1 cellular context compared by ENCODE assay signal in genomic region chrX:103687073-103687695, GRCh38.
TF ChIP-seq lines count a peak whose summit lies in the region.

No MANE protein-coding gene starts in this region.

TF ChIP-seq in HepG2, 621 proteins besides CTCF, POLR2A, EP300 and RAD21 (continued from another document and continues in another):
- TF ChIP-seq GABPB1 (CRISPR knock-in tag; IDR thresholded peaks at IDR 0.05), result peak; percentile 85
- no peak for TF ChIP-seq SNAPC4 (CRISPR knock-in tag; IDR thresholded peaks at IDR 0.05)
- no peak for TF ChIP-seq NCOA5 (CRISPR knock-in tag; IDR thresholded peaks at IDR 0.05)
- TF ChIP-seq, protein P1, sequence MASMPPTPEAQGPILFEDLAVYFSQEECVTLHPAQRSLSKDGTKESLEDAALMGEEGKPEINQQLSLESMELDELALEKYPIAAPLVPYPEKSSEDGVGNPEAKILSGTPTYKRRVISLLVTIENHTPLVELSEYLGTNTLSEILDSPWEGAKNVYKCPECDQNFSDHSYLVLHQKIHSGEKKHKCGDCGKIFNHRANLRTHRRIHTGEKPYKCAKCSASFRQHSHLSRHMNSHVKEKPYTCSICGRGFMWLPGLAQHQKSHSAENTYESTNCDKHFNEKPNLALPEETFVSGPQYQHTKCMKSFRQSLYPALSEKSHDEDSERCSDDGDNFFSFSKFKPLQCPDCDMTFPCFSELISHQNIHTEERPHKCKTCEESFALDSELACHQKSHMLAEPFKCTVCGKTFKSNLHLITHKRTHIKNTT (CRISPR knock-in tag; IDR thresholded peaks at IDR 0.05), result no peak
- TF ChIP-seq DDIT3 (CRISPR knock-in tag; IDR thresholded peaks at IDR 0.05), result no peak
- TF ChIP-seq ZNF414 (CRISPR knock-in tag; IDR thresholded peaks at IDR 0.05), result no peak
- TF ChIP-seq ZNF296 (CRISPR knock-in tag; conservative IDR thresholded peaks at IDR 0.05), result no peak
- no peak for TF ChIP-seq SRSF4 (IDR thresholded peaks at IDR 0.05; ENCODE audit: low read depth, low read length, poor library complexity, severe bottlenecking)
- TF ChIP-seq NR3C1 (CRISPR knock-in tag; IDR thresholded peaks at IDR 0.05), result no peak
- TF ChIP-seq ZSCAN9 (CRISPR knock-in tag; IDR thresholded peaks at IDR 0.05; ENCODE audit: borderline replicate concordance), result no peak
- peak; percentile 65; the same call in 1 of the 2 replicates for TF ChIP-seq ELF3 (CRISPR knock-in tag; IDR thresholded peaks at IDR 0.05)
- TF ChIP-seq NFATC3 (CRISPR knock-in tag; IDR thresholded peaks at IDR 0.05), result no peak
- no peak for TF ChIP-seq ZNF75D (CRISPR knock-in tag; IDR thresholded peaks at IDR 0.05; ENCODE audit: borderline replicate concordance)
- TF ChIP-seq, protein P2, sequence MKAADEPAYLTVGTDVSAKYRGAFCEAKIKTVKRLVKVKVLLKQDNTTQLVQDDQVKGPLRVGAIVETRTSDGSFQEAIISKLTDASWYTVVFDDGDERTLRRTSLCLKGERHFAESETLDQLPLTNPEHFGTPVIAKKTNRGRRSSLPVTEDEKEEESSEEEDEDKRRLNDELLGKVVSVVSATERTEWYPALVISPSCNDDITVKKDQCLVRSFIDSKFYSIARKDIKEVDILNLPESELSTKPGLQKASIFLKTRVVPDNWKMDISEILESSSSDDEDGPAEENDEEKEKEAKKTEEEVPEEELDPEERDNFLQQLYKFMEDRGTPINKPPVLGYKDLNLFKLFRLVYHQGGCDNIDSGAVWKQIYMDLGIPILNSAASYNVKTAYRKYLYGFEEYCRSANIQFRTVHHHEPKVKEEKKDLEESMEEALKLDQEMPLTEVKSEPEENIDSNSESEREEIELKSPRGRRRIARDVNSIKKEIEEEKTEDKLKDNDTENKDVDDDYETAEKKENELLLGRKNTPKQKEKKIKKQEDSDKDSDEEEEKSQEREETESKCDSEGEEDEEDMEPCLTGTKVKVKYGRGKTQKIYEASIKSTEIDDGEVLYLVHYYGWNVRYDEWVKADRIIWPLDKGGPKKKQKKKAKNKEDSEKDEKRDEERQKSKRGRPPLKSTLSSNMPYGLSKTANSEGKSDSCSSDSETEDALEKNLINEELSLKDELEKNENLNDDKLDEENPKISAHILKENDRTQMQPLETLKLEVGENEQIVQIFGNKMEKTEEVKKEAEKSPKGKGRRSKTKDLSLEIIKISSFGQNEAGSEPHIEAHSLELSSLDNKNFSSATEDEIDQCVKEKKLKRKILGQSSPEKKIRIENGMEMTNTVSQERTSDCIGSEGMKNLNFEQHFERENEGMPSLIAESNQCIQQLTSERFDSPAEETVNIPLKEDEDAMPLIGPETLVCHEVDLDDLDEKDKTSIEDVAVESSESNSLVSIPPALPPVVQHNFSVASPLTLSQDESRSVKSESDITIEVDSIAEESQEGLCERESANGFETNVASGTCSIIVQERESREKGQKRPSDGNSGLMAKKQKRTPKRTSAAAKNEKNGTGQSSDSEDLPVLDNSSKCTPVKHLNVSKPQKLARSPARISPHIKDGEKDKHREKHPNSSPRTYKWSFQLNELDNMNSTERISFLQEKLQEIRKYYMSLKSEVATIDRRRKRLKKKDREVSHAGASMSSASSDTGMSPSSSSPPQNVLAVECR (CRISPR knock-in tag; IDR thresholded peaks at IDR 0.05; ENCODE audit: borderline replicate concordance), result 0 out of 2 replicates have a peak, but pooled peaks have one; percentile 16
- no peak; the same call in 1 of the 2 replicates for TF ChIP-seq RXRB (CRISPR knock-in tag; IDR thresholded peaks at IDR 0.05; ENCODE audit: borderline replicate concordance)
- no peak for TF ChIP-seq TCF7 (IDR thresholded peaks at IDR 0.05; ENCODE audit: low read depth)
- no peak for TF ChIP-seq KLF13 (CRISPR knock-in tag; IDR thresholded peaks at IDR 0.05)
- no peak for TF ChIP-seq MIER2 (CRISPR knock-in tag; IDR thresholded peaks at IDR 0.05)
- TF ChIP-seq MAX (IDR thresholded peaks at IDR 0.05), result peak; percentile 83; the same call in 1 of the 2 replicates
- TF ChIP-seq, protein P3, sequence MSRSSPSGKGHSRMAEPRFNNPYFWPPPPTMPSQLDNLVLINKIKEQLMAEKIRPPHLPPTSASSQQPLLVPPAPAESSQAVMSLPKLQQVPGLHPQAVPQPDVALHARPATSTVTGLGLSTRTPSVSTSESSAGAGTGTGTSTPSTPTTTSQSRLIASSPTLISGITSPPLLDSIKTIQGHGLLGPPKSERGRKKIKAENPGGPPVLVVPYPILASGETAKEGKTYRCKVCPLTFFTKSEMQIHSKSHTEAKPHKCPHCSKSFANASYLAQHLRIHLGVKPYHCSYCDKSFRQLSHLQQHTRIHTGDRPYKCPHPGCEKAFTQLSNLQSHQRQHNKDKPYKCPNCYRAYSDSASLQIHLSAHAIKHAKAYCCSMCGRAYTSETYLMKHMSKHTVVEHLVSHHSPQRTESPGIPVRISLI (CRISPR knock-in tag; IDR thresholded peaks at IDR 0.05; ENCODE audit: borderline replicate concordance), result peak; percentile 81; the same call in 1 of the 2 replicates
- no peak for TF ChIP-seq RARG (CRISPR knock-in tag; IDR thresholded peaks at IDR 0.05; ENCODE audit: low read depth)
- TF ChIP-seq RBFOX2 (IDR thresholded peaks at IDR 0.05; ENCODE audit: low read depth, low read length), result peak; percentile 95
- TF ChIP-seq HCFC1 (IDR thresholded peaks at IDR 0.05; ENCODE audit: low read depth, low read length), result no peak
- peak; percentile 79 for TF ChIP-seq CHD2 (IDR thresholded peaks at IDR 0.05; ENCODE audit: low read depth, low read length)
- TF ChIP-seq ZSCAN5A (CRISPR knock-in tag; IDR thresholded peaks at IDR 0.05; ENCODE audit: borderline replicate concordance), result no peak
- no peak for TF ChIP-seq ZNF639 (CRISPR knock-in tag; conservative IDR thresholded peaks at IDR 0.05)
- TF ChIP-seq TFDP1 (CRISPR knock-in tag; IDR thresholded peaks at IDR 0.05; ENCODE audit: borderline replicate concordance), result peak; percentile 58; the same call in 1 of the 2 replicates
- no peak for TF ChIP-seq ZNF224 (CRISPR knock-in tag; IDR thresholded peaks at IDR 0.05)
- no peak for TF ChIP-seq KLF16 (CRISPR knock-in tag; IDR thresholded peaks at IDR 0.05)
- no peak for TF ChIP-seq ZMYM4 (CRISPR knock-in tag; IDR thresholded peaks at IDR 0.05)
- TF ChIP-seq HOXA9 (CRISPR knock-in tag; IDR thresholded peaks at IDR 0.05; ENCODE audit: borderline replicate concordance), result no peak
- TF ChIP-seq PAWR (CRISPR knock-in tag; IDR thresholded peaks at IDR 0.05; ENCODE audit: borderline replicate concordance), result no peak
- no peak for TF ChIP-seq BCL6 (CRISPR knock-in tag; IDR thresholded peaks at IDR 0.05)
- peak; percentile 35; the same call in 1 of the 2 replicates for TF ChIP-seq ZNF138 (CRISPR knock-in tag; IDR thresholded peaks at IDR 0.05; ENCODE audit: low read depth)
- TF ChIP-seq, protein P4, sequence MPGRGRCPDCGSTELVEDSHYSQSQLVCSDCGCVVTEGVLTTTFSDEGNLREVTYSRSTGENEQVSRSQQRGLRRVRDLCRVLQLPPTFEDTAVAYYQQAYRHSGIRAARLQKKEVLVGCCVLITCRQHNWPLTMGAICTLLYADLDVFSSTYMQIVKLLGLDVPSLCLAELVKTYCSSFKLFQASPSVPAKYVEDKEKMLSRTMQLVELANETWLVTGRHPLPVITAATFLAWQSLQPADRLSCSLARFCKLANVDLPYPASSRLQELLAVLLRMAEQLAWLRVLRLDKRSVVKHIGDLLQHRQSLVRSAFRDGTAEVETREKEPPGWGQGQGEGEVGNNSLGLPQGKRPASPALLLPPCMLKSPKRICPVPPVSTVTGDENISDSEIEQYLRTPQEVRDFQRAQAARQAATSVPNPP (CRISPR knock-in tag; IDR thresholded peaks at IDR 0.05), result no peak
- TF ChIP-seq, protein P5, sequence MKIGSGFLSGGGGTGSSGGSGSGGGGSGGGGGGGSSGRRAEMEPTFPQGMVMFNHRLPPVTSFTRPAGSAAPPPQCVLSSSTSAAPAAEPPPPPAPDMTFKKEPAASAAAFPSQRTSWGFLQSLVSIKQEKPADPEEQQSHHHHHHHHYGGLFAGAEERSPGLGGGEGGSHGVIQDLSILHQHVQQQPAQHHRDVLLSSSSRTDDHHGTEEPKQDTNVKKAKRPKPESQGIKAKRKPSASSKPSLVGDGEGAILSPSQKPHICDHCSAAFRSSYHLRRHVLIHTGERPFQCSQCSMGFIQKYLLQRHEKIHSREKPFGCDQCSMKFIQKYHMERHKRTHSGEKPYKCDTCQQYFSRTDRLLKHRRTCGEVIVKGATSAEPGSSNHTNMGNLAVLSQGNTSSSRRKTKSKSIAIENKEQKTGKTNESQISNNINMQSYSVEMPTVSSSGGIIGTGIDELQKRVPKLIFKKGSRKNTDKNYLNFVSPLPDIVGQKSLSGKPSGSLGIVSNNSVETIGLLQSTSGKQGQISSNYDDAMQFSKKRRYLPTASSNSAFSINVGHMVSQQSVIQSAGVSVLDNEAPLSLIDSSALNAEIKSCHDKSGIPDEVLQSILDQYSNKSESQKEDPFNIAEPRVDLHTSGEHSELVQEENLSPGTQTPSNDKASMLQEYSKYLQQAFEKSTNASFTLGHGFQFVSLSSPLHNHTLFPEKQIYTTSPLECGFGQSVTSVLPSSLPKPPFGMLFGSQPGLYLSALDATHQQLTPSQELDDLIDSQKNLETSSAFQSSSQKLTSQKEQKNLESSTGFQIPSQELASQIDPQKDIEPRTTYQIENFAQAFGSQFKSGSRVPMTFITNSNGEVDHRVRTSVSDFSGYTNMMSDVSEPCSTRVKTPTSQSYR (CRISPR knock-in tag; IDR thresholded peaks at IDR 0.05; ENCODE audit: borderline replicate concordance), result peak; percentile 45; the same call in 1 of the 2 replicates
- no peak for TF ChIP-seq SP1 (IDR thresholded peaks at IDR 0.05)
- peak; percentile 39; the same call in 1 of the 2 replicates for TF ChIP-seq SP1 (CRISPR knock-in tag; IDR thresholded peaks at IDR 0.05)
